21 cellular contexts compared by ENCODE assay signal in the genomic region with DNA sequence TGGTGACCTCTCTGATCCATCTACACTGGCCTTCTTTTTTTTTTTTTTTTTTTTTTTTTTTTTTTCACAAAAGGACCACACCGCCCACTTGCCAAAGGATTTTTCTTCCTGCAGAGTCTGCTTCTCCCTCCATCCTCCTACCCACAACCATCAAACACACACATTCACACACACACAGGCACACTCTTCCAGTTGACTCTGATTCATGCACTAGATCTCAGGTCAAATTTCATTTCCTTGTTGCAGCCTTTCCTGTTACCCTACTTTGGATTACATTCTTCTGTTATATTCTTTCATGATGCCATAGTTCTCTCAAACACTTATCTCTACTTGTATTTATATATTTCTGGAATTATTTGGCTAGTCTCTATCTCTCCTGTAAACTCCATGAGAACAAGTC.
"Had no signal": no experiment of that assay in that cellular context is flagged by ENCODE, and none has a peak within 500 bp of the region (broad histone marks: within the 10 kb centered on the region; RNA-seq: fewer than 3 reads in every experiment).

No MANE protein-coding gene starts in this region.

- H3K27ac Mint-ChIP-seq: activated naive CD4-positive, alpha-beta T cell treated with anti-CD3 and anti-CD28 coated beads for 36 hours; activated naive CD8-positive, alpha-beta T cell treated with anti-CD3 and anti-CD28 coated beads, Interleukin-2, amount 50 U/mL, for 24 hours; activated T-helper 17 cell treated with anti-CD3 and anti-CD28 coated beads, Interleukin-2, amount 50 U/mL, for 72 hours; memory B cell; naive thymus-derived CD4-positive, alpha-beta T cell; T-cell had no signal

- H3K36me3 ChIP-seq: colonic mucosa, gastrocnemius medialis, pancreas had no signal

- H3K27ac ChIP-seq: ascending aorta, colonic mucosa, gastrocnemius medialis, left ventricle myocardium inferior, pancreas had no signal

- H3K4me1 ChIP-seq: ascending aorta, colonic mucosa, gastrocnemius medialis, left ventricle myocardium inferior, pancreas had no signal

- H3K9me3 Mint-ChIP-seq: activated naive CD4-positive, alpha-beta T cell treated with anti-CD3 and anti-CD28 coated beads for 36 hours; activated naive CD8-positive, alpha-beta T cell treated with anti-CD3 and anti-CD28 coated beads, Interleukin-2, amount 50 U/mL, for 24 hours; activated T-helper 17 cell treated with anti-CD3 and anti-CD28 coated beads, Interleukin-2, amount 50 U/mL, for 72 hours had no signal

- H3K36me3 Mint-ChIP-seq: memory B cell, T-cell had no signal

- H3K4me1 Mint-ChIP-seq: activated naive CD8-positive, alpha-beta T cell treated with anti-CD3 and anti-CD28 coated beads, Interleukin-2, amount 50 U/mL, for 24 hours; activated T-helper 17 cell treated with anti-CD3 and anti-CD28 coated beads, Interleukin-2, amount 50 U/mL, for 72 hours; memory B cell; naive thymus-derived CD4-positive, alpha-beta T cell; T-cell had no signal

- DNase-seq: activated CD4-positive, alpha-beta T cell treated with anti-CD3 and anti-CD28 coated beads for 1 hour; activated CD4-positive, alpha-beta T cell treated with anti-CD3 and anti-CD28 coated beads, Interleukin-2, amount 50 U/mL, for 4 hours; activated naive CD4-positive, alpha-beta T cell treated with anti-CD3 and anti-CD28 coated beads for 36 hours; activated naive CD8-positive, alpha-beta T cell treated with anti-CD3 and anti-CD28 coated beads, Interleukin-2, amount 50 U/mL, for 24 hours; activated T-cell treated with anti-CD3 and anti-CD28 coated beads for 4 hours; caudate nucleus; colonic mucosa; gastrocnemius medialis; islet precursor cell; left ventricle myocardium inferior; mucosa of descending colon; naive thymus-derived CD4-positive, alpha-beta T cell; pancreas; retina; stimulated activated CD4-positive, alpha-beta T cell treated with anti-CD3 and anti-CD28 coated beads, Interleukin-12 subunit alpha, Interleukin-12 subunit beta, amount 100 ng/mL, for 4 hours; stimulated activated CD4-positive, alpha-beta T cell treated with anti-CD3 and anti-CD28 coated beads, Interleukin-2, amount 100 ng/mL, for 24 hours; T-cell; T1000 had no signal

- H3K4me3 Mint-ChIP-seq: activated naive CD4-positive, alpha-beta T cell treated with anti-CD3 and anti-CD28 coated beads for 36 hours; activated naive CD8-positive, alpha-beta T cell treated with anti-CD3 and anti-CD28 coated beads, Interleukin-2, amount 50 U/mL, for 24 hours; activated T-helper 17 cell treated with anti-CD3 and anti-CD28 coated beads, Interleukin-2, amount 50 U/mL, for 72 hours; memory B cell; naive thymus-derived CD4-positive, alpha-beta T cell; T-cell had no signal

- H3K27me3 ChIP-seq: ascending aorta, colonic mucosa, gastrocnemius medialis, pancreas had no signal

- H3K9me3 ChIP-seq: ascending aorta, colonic mucosa, gastrocnemius medialis, mucosa of descending colon, pancreas had no signal

- ATAC-seq: activated naive CD8-positive, alpha-beta T cell treated with anti-CD3 and anti-CD28 coated beads, Interleukin-2, amount 50 U/mL, for 24 hours; activated T-helper 17 cell treated with anti-CD3 and anti-CD28 coated beads, Interleukin-2, amount 50 U/mL, for 72 hours; gastrocnemius medialis; mucosa of descending colon; naive thymus-derived CD4-positive, alpha-beta T cell; pancreas; T-cell had no signal

- H3K27me3 Mint-ChIP-seq: activated naive CD8-positive, alpha-beta T cell treated with anti-CD3 and anti-CD28 coated beads, Interleukin-2, amount 50 U/mL, for 24 hours had no signal

- H3K4me3 ChIP-seq: ascending aorta, colonic mucosa, gastrocnemius medialis, left ventricle myocardium inferior, mucosa of descending colon, pancreas had no signal
